8 cellular contexts compared by ENCODE assay signal in genomic region chr20:16575390-16576140, GRCh38. TPM values are rescaled to one million over a fixed set of nuclear protein-coding genes. Genes with fewer than 3 reads are reported as not detected.
DNase-seq lines count a peak whose midpoint lies in the region; ATAC-seq and TF ChIP-seq lines count a peak whose summit lies in the region.

No MANE protein-coding gene starts in this region.

- no peak for ATAC-seq in natural killer cell
- no peak for ATAC-seq in HG02852 (IDR thresholded peaks at IDR 0.05; ENCODE audit: unreplicated experiment)

- H3K27me3 Mint-ChIP-seq in Calu3 (ENCODE audit: unreplicated experiment) (no peaks in the 10 kb centered on the region), natural killer cell (ENCODE audit: low read depth in 2 of 2) (peaks cover 2 to 12% of the 10 kb centered on the region in 2 donors)

- no peaks in the 10 kb centered on the region for H3K36me3 ChIP-seq in MG63

- no peaks in the 10 kb centered on the region for H3K9me3 ChIP-seq in MG63

- H3K27me3 ChIP-seq in MG63 = no peaks in the 10 kb centered on the region

- H3K4me1 Mint-ChIP-seq in Calu3 (ENCODE audit: low read depth, unreplicated experiment) = peaks cover 9% of the 10 kb centered on the region
- H3K4me1 Mint-ChIP-seq in natural killer cell = peaks cover 15 to 44% of the 10 kb centered on the region in 2 donors

- BruUV-seq in Calu3 (replicated peaks; lab: Mats Ljungman, UMichigan) = no TSS peak

- TF ChIP-seq CTCF in Calu3 (IDR thresholded peaks at IDR 0.05; ENCODE audit: unreplicated experiment) = no peak
- TF ChIP-seq CTCF in coronary artery (IDR thresholded peaks at IDR 0.05) = no peak
- no peak for TF ChIP-seq CTCF in natural killer cell (IDR thresholded peaks at IDR 0.05)

- H3K27ac ChIP-seq in coronary artery = peak overlapping the region; percentile 46 to 70

- H3K36me3 Mint-ChIP-seq in Calu3 (ENCODE audit: insufficient read depth, unreplicated experiment) (peaks cover 8% of the 10 kb centered on the region), natural killer cell (no peaks in the 10 kb centered on the region)

- no peaks in the 10 kb centered on the region for H3K9me3 Mint-ChIP-seq in Calu3 (ENCODE audit: low read depth, unreplicated experiment)
- no peaks in the 10 kb centered on the region for H3K9me3 Mint-ChIP-seq in natural killer cell

- CTCF ChIA-PET in Calu3 (lab: Charles Lee) = no interaction called here

- peak overlapping the region; percentile 69 for H3K4me3 Mint-ChIP-seq in Calu3 (ENCODE audit: low read depth, unreplicated experiment)
- H3K4me3 Mint-ChIP-seq in natural killer cell = peak overlapping the region; percentile 85

- DNase-seq in Calu3 (no peak), MG63 (no peak), coronary artery (ENCODE audit: low spot score) (no peak), natural killer cell (no peak), SK-N-DZ (ENCODE audit: low spot score) (no peak), glomerular visceral epithelial cell (ENCODE audit: extremely low spot score) (no peak), NCI-H446 treated with DMSO at 0.1 percent for 48 hours (lab: John Stamatoyannopoulos, UW) (no peak)

- H3K4me3 ChIP-seq in MG63 (peak overlapping the region; percentile 59), coronary artery (peak overlapping the region; percentile 69)

- intact Hi-C loops in Calu3 (cut with micrococcal nuclease; ENCODE audit: unreplicated experiment) (no loop called here), natural killer cell (cut with micrococcal nuclease) (no loop called here)

- no peak overlapping the region for H3K27ac Mint-ChIP-seq in Calu3 (ENCODE audit: unreplicated experiment)
- peak overlapping the region in 1 of 2 donors; percentile 80 for H3K27ac Mint-ChIP-seq in natural killer cell

RNA-seq across cellular contexts. Expression of gene KIF16B, which starts 2.3 kb away (rescaled TPM):
- 4.3 TPM in 2 replicates for total RNA-seq in Calu3 (2022)
- 2.9 and 3.4 TPM in 2 replicates for total RNA-seq in MG63 (2014; rRNA removed; shearing (Covaris generic); ENCODE audit: low replicate concordance)
- 10 to 100 TPM in 1 of 3 donors, 1 to 10 TPM in 2; 3.9 to 11.8 (median 9.2) TPM for total RNA-seq in natural killer cell
- 4.7 and 7.1 TPM in 2 replicates for polyA plus RNA-seq in SK-N-DZ (2014; cell fraction: cytosol; rRNA removed)
- 6.0 and 6.6 TPM in 2 replicates for polyA plus RNA-seq in SK-N-DZ (2014; cell fraction: nucleus; rRNA removed)
